In genomic region chr21:26441081-26441610, GRCh38 we compare ENCODE assay signal across 17 cellular contexts.
"Had no signal": no experiment of that assay in that cellular context is flagged by ENCODE, and none has a peak within 500 bp of the region (broad histone marks: within the 10 kb centered on the region; RNA-seq: fewer than 3 reads in every experiment).

No MANE protein-coding gene starts in this region.

- H3K4me3 ChIP-seq: gastroesophageal sphincter, heart right ventricle, lower lobe of right lung had no signal

- DNase-seq: activated CD4-positive, alpha-beta T cell treated with anti-CD3 and anti-CD28 coated beads for 1 hour; activated CD4-positive, alpha-beta T cell treated with anti-CD3 and anti-CD28 coated beads, Interleukin-2, amount 50 U/mL, for 48 hours; activated CD8-positive, alpha-beta memory T cell treated with anti-CD3 and anti-CD28 coated beads, Interleukin-2, amount 10 ng/mL, durations not matched to agents 7 days and 5 days; activated effector memory CD4-positive, alpha-beta T cell treated with Interleukin-2 at 50 U/mL for 16 hours; activated T-cell treated with anti-CD3 and anti-CD28 coated beads, Interleukin-2, amount 50 U/mL, for 1 hour; amniotic stem cell; brain microvascular endothelial cell; cerebellar nuclear complex; effector CD8-positive, alpha-beta T cell; heart right ventricle; left cardiac atrium; lower lobe of right lung; naive thymus-derived CD4-positive, alpha-beta T cell; stimulated activated CD4-positive, alpha-beta T cell treated with anti-CD3 and anti-CD28 coated beads, Interleukin-12 subunit alpha, Interleukin-12 subunit beta, amount 100 ng/mL, for 4 hours; stimulated activated CD4-positive, alpha-beta T cell treated with anti-CD3 and anti-CD28 coated beads, Interleukin-2, amount 100 ng/mL, for 24 hours; SW 1271 had no signal

- ATAC-seq: activated CD8-positive, alpha-beta memory T cell treated with anti-CD3 and anti-CD28 coated beads, Interleukin-2, amount 10 ng/mL, durations not matched to agents 7 days and 5 days; gastroesophageal sphincter; heart right ventricle; left cardiac atrium; lower lobe of right lung; naive thymus-derived CD4-positive, alpha-beta T cell had no signal

- H3K36me3 ChIP-seq: brain microvascular endothelial cell, gastroesophageal sphincter, heart right ventricle, lower lobe of right lung had no signal

- H3K27me3 ChIP-seq: brain microvascular endothelial cell, gastroesophageal sphincter, heart right ventricle had no signal

- H3K9me3 ChIP-seq: gastroesophageal sphincter, heart right ventricle, lower lobe of right lung had no signal

- H3K4me1 ChIP-seq: gastroesophageal sphincter, heart right ventricle, lower lobe of right lung had no signal

- H3K27ac ChIP-seq: brain microvascular endothelial cell, gastroesophageal sphincter, heart right ventricle, lower lobe of right lung had no signal
